Comparison of ENCODE assay signal across 1 cellular context in genomic region chr13:71877280-71877653, GRCh38.
TF ChIP-seq lines count a peak whose summit lies in the region.

No MANE protein-coding gene starts in this region.

TF ChIP-seq in GM12891, 5 proteins besides CTCF, POLR2A, EP300 and RAD21:
- TF ChIP-seq POLR2AphosphoS5 (IDR thresholded peaks at IDR 0.05; ENCODE audit: low read depth, low read length) = no peak
- TF ChIP-seq SPI1 (IDR thresholded peaks at IDR 0.05; ENCODE audit: low read depth, low read length) = no peak
- no peak for TF ChIP-seq POU2F2 (IDR thresholded peaks at IDR 0.05; ENCODE audit: low read depth, low read length)
- no peak for TF ChIP-seq PAX5 (IDR thresholded peaks at IDR 0.05; ENCODE audit: insufficient read depth, low read length, severe bottlenecking)
- no peak for TF ChIP-seq TAF1 (IDR thresholded peaks at IDR 0.05; ENCODE audit: low read depth, low read length)
TF ChIP-seq in GM12891: peak in this region for 0.
